ENCODE assay signal across 13 cellular contexts in genomic region chr4:124961138-124961750, GRCh38.
DNase-seq lines count a peak whose midpoint lies in the region; ATAC-seq and TF ChIP-seq lines count a peak whose summit lies in the region.
"Had no signal": no experiment of that assay in that cellular context is flagged by ENCODE, and none has a peak within 500 bp of the region (broad histone marks: within the 10 kb centered on the region; RNA-seq: fewer than 3 reads in every experiment).

No MANE protein-coding gene starts in this region.

- no peaks in the 10 kb centered on the region for H3K79me2 ChIP-seq in OCI-LY7 (ENCODE audit: insufficient read depth, low read depth, low read length)

- DNase-seq in DMS 273 (lab: John Stamatoyannopoulos, UW; ENCODE audit: unreplicated experiment) (peak; percentile 13), DMS 273 treated with DMSO at 0.1 percent for 48 hours (lab: John Stamatoyannopoulos, UW) (no peak), OCI-LY7 (ENCODE audit: low spot score) (peak; percentile 4), NOMO-1 treated with DMSO at 0.1 percent for 48 hours (lab: John Stamatoyannopoulos, UW; ENCODE audit: unreplicated experiment) (no peak)
- no peak for DNase-seq in activated CD4-positive, alpha-beta T cell treated with anti-CD3 and anti-CD28 coated beads, Interleukin-2, amount 50 U/mL, for 48 hours
- DNase-seq: Caco-2; CD8-positive, alpha-beta T cell; GM23248 had no signal

- no peaks in the 10 kb centered on the region for H4K20me1 ChIP-seq in OCI-LY7 (ENCODE audit: insufficient read depth, low read length)
- H4K20me1 ChIP-seq: BLaER1 treated with 17β-estradiol and CSF1 and Interleukin-3, amounts not matched to agents 10 nM and 100 nM had no signal

- H3K9me2 ChIP-seq in OCI-LY7 (ENCODE audit: insufficient read depth, low read length): no peaks in the 10 kb centered on the region

- no peaks in the 10 kb centered on the region for H3K9me3 ChIP-seq in OCI-LY7 (ENCODE audit: low read length)
- peaks cover 13% of the 10 kb centered on the region for H3K9me3 ChIP-seq in iPS-18c (ENCODE audit: control insufficient read depth, insufficient read depth, low read length)
- H3K9me3 ChIP-seq: Caco-2 had no signal

- H3K4me3 ChIP-seq in OCI-LY7 (ENCODE audit: low read depth, low read length, poor library complexity, severe bottlenecking) (no peak overlapping the region), iPS-18c (ENCODE audit: insufficient read depth, low read depth, low read length) (peak overlapping the region; percentile 22; the same call in 1 of the 2 replicates)
- H3K4me3 ChIP-seq: GM23248, HAP-1 had no signal

- no peaks in the 10 kb centered on the region for H3K36me3 ChIP-seq in OCI-LY7 (ENCODE audit: insufficient read depth, low read length)
- H3K36me3 ChIP-seq: HAP-1 had no signal

- no peak overlapping the region for H3K4me2 ChIP-seq in OCI-LY7 (ENCODE audit: low read length)
- H3K4me2 ChIP-seq: BLaER1 treated with 17β-estradiol and CSF1 and Interleukin-3, amounts not matched to agents 10 nM and 100 nM had no signal

- POLR2A ChIA-PET in OCI-LY7 (lab: Charles Lee): no interaction called here

- H2AFZ ChIP-seq in OCI-LY7 (ENCODE audit: low read length): no peak overlapping the region
- H2AFZ ChIP-seq: GM23248 had no signal

- BruUV-seq in OCI-LY7 (replicated peaks; lab: Mats Ljungman, UMichigan): no TSS peak

- ATAC-seq in HG03442 (IDR thresholded peaks at IDR 0.05; ENCODE audit: unreplicated experiment): no peak
- ATAC-seq: CD8-positive, alpha-beta T cell had no signal

- intact Hi-C loops in OCI-LY7 (cut with micrococcal nuclease; ENCODE audit: unreplicated experiment): no loop called here

- TF ChIP-seq CTCF in OCI-LY7 (conservative IDR thresholded peaks at IDR 0.05; ENCODE audit: low read length): no peak

- CTCF ChIA-PET in OCI-LY7 (lab: Charles Lee; ENCODE audit: unreplicated experiment): no interaction called here

- no peak overlapping the region for H3K27ac ChIP-seq in OCI-LY7 (ENCODE audit: low read depth, low read length, poor library complexity, severe bottlenecking)
- H3K27ac ChIP-seq: 22Rv1; BLaER1 treated with 17β-estradiol and CSF1 and Interleukin-3, amounts not matched to agents 10 nM and 100 nM; GM23248 had no signal

- H3K4me1 ChIP-seq in OCI-LY7 (ENCODE audit: insufficient read depth, low read length, poor library complexity, severe bottlenecking): no peaks in the 10 kb centered on the region
- H3K4me1 ChIP-seq: BLaER1 treated with 17β-estradiol and CSF1 and Interleukin-3, amounts not matched to agents 10 nM and 100 nM; Caco-2 had no signal

Comparison
In these comparisons a context has a peak if more than half of its experiments do, and no peak if none do; other contexts are left out.
1. DNase-seq: peak in DMS 273 (single experiment) and OCI-LY7 (single experiment); none in DMS 273 treated with DMSO at 0.1 percent for 48 hours (single experiment), NOMO-1 treated with DMSO at 0.1 percent for 48 hours (single experiment) and activated CD4-positive, alpha-beta T cell treated with anti-CD3 and anti-CD28 coated beads, Interleukin-2, amount 50 U/mL, for 48 hours (0 of 2).